In the genomic region with DNA sequence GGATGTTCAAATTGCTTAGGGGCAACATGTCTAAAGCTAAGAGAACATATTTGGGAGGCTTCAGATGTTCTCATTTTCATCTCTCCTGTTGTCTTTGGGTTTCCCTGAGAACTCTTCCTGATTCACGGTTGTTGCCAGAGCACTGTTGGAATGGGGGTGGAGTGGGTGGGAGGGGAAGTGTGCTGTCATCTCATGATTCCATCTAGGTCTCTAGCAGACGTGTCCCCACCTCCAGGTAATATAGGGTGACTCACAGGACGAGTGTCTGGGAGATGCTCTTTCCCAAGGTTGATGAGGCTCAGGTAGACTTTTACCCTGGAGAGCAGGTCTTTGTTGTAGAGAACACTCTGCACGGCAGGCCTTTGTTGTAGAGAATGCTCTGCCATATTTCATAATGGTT, we compare ENCODE assay signal across 23 cellular contexts.
"Had no signal": no experiment of that assay in that cellular context is flagged by ENCODE, and none has a peak within 500 bp of the region (broad histone marks: within the 10 kb centered on the region; RNA-seq: fewer than 3 reads in every experiment).

No MANE protein-coding gene starts in this region.

- H3K4me1 ChIP-seq: breast epithelium had no signal

- H3K36me3 ChIP-seq: breast epithelium had no signal

- H3K27me3 ChIP-seq: breast epithelium had no signal

- DNase-seq: activated B cell treated with CpG ODN at 0.5 μM for 24 hours; activated CD4-positive, alpha-beta T cell treated with anti-CD3 and anti-CD28 coated beads for 1 hour; activated CD4-positive, alpha-beta T cell treated with anti-CD3 and anti-CD28 coated beads, Interleukin-2, amount 10 ng/mL, durations not matched to agents 24 days and 14 days; activated CD4-positive, alpha-beta T cell treated with anti-CD3 and anti-CD28 coated beads, Interleukin-2, amount 50 U/mL, for 48 hours; activated CD8-positive, alpha-beta memory T cell treated with anti-CD3 and anti-CD28 coated beads, Interleukin-2, amount 10 ng/mL, durations not matched to agents 7 days and 5 days; activated effector memory CD4-positive, alpha-beta T cell treated with Interleukin-2 at 50 U/mL for 16 hours; activated naive CD4-positive, alpha-beta T cell; activated T-cell treated with anti-CD3 and anti-CD28 coated beads, Interleukin-2, amount 50 U/mL, for 24 hours; aorta; MM.1S; NCI-H1105; NCI-H1436; NCI-H1694 treated with DMSO at 0.1 percent for 48 hours; NCI-H2029 treated with DMSO at 0.1 percent for 48 hours; NCI-H345; NCI-H510A; NCI-H526 treated with DMSO at 0.1 percent for 48 hours; NCI-H82; SHP77 treated with DMSO at 0.1 percent for 48 hours had no signal

- H3K4me3 Mint-ChIP-seq: activated B cell treated with CpG ODN at 0.5 μM for 24 hours; activated CD4-positive, alpha-beta T cell treated with anti-CD3 and anti-CD28 coated beads, Interleukin-2, amount 10 ng/mL, durations not matched to agents 24 days and 14 days; activated CD8-positive, alpha-beta memory T cell treated with anti-CD3 and anti-CD28 coated beads, Interleukin-2, amount 10 ng/mL, durations not matched to agents 7 days and 5 days; activated naive CD4-positive, alpha-beta T cell treated with anti-CD3 and anti-CD28 coated beads, Interleukin-2, amount 50 U/mL, for 24 hours; activated T-cell treated with anti-CD3 and anti-CD28 coated beads, Interleukin-2, amount 50 U/mL, for 24 hours; activated T-helper 1 cell treated with anti-CD3 and anti-CD28 coated beads, Interleukin-12 subunit alpha, Interleukin-12 subunit beta, Interleukin-2, Interleukin-4 antibody, amounts not matched to agents 30 ng/mL and 10 ng/mL and 1 ng/mL, durations not matched to agents 14 hours and 24 hours and 36 hours; T-helper 1 cell treated with Interleukin-12 subunit alpha and Interleukin-12 subunit beta and Interleukin-4 antibody, amounts not matched to agents 30 μg/mL and 1 μg/mL, for 36 hours had no signal

- H3K27me3 Mint-ChIP-seq: activated CD4-positive, alpha-beta T cell treated with anti-CD3 and anti-CD28 coated beads, Interleukin-2, amount 10 ng/mL, durations not matched to agents 24 days and 14 days; activated CD8-positive, alpha-beta memory T cell treated with anti-CD3 and anti-CD28 coated beads, Interleukin-2, amount 10 ng/mL, durations not matched to agents 7 days and 5 days had no signal

- H3K9me3 Mint-ChIP-seq: activated CD4-positive, alpha-beta T cell treated with anti-CD3 and anti-CD28 coated beads, Interleukin-2, amount 10 ng/mL, durations not matched to agents 24 days and 14 days; activated T-cell treated with anti-CD3 and anti-CD28 coated beads, Interleukin-2, amount 50 U/mL, for 24 hours; activated T-helper 1 cell treated with anti-CD3 and anti-CD28 coated beads, Interleukin-12 subunit alpha, Interleukin-12 subunit beta, Interleukin-2, Interleukin-4 antibody, amounts not matched to agents 30 ng/mL and 10 ng/mL and 1 ng/mL, durations not matched to agents 14 hours and 24 hours and 36 hours; T-helper 1 cell treated with Interleukin-12 subunit alpha and Interleukin-12 subunit beta and Interleukin-4 antibody, amounts not matched to agents 30 μg/mL and 1 μg/mL, for 36 hours had no signal

- ATAC-seq: activated CD8-positive, alpha-beta memory T cell treated with anti-CD3 and anti-CD28 coated beads, Interleukin-2, amount 10 ng/mL, durations not matched to agents 7 days and 5 days had no signal

- H3K36me3 Mint-ChIP-seq: activated CD8-positive, alpha-beta memory T cell treated with anti-CD3 and anti-CD28 coated beads, Interleukin-2, amount 10 ng/mL, durations not matched to agents 7 days and 5 days; activated naive CD4-positive, alpha-beta T cell treated with anti-CD3 and anti-CD28 coated beads, Interleukin-2, amount 50 U/mL, for 24 hours had no signal

- H3K4me3 ChIP-seq: breast epithelium had no signal

- H3K27ac ChIP-seq: breast epithelium had no signal

- H3K4me1 Mint-ChIP-seq: activated B cell treated with CpG ODN at 0.5 μM for 24 hours; activated CD4-positive, alpha-beta T cell treated with anti-CD3 and anti-CD28 coated beads, Interleukin-2, amount 10 ng/mL, durations not matched to agents 24 days and 14 days; activated CD8-positive, alpha-beta memory T cell treated with anti-CD3 and anti-CD28 coated beads, Interleukin-2, amount 10 ng/mL, durations not matched to agents 7 days and 5 days; activated naive CD4-positive, alpha-beta T cell treated with anti-CD3 and anti-CD28 coated beads, Interleukin-2, amount 50 U/mL, for 24 hours had no signal

- H3K27ac Mint-ChIP-seq: activated B cell treated with CpG ODN at 0.5 μM for 24 hours; activated CD4-positive, alpha-beta T cell treated with anti-CD3 and anti-CD28 coated beads, Interleukin-2, amount 10 ng/mL, durations not matched to agents 24 days and 14 days; activated CD8-positive, alpha-beta memory T cell treated with anti-CD3 and anti-CD28 coated beads, Interleukin-2, amount 10 ng/mL, durations not matched to agents 7 days and 5 days; activated naive CD4-positive, alpha-beta T cell treated with anti-CD3 and anti-CD28 coated beads, Interleukin-2, amount 50 U/mL, for 24 hours; activated T-cell treated with anti-CD3 and anti-CD28 coated beads, Interleukin-2, amount 50 U/mL, for 24 hours; activated T-helper 1 cell treated with anti-CD3 and anti-CD28 coated beads, Interleukin-12 subunit alpha, Interleukin-12 subunit beta, Interleukin-2, Interleukin-4 antibody, amounts not matched to agents 30 ng/mL and 10 ng/mL and 1 ng/mL, durations not matched to agents 14 hours and 24 hours and 36 hours; T-helper 1 cell treated with Interleukin-12 subunit alpha and Interleukin-12 subunit beta and Interleukin-4 antibody, amounts not matched to agents 30 μg/mL and 1 μg/mL, for 36 hours had no signal
